Comparison of ENCODE assay signal across 1 cellular context in genomic region chr16:86374603-86375002, GRCh38.
A peak's percentile ranks its signal among the peaks of the same experiment; 100 is the strongest.
TF ChIP-seq lines count a peak whose summit lies in the region.

No MANE protein-coding gene starts in this region.

TF ChIP-seq in K562, 482 proteins besides CTCF, POLR2A, EP300 and RAD21 (continued from another document):
- TF ChIP-seq ARID3B (CRISPR knock-in tag; IDR thresholded peaks at IDR 0.05; ENCODE audit: borderline replicate concordance) (no peak), SP1 (CRISPR knock-in tag; IDR thresholded peaks at IDR 0.05) (no peak), RAD51 (IDR thresholded peaks at IDR 0.05; ENCODE audit: borderline replicate concordance, low read depth) (0 out of 2 replicates have a peak, but pooled peaks have one; percentile 17), CAMTA2 (CRISPR knock-in tag; conservative IDR thresholded peaks at IDR 0.05) (no peak), RFX1 (IDR thresholded peaks at IDR 0.05) (peak; percentile 32; the same call in 1 of the 2 replicates), HNRNPLL (IDR thresholded peaks at IDR 0.05; ENCODE audit: low read depth, low read length, poor library complexity, severe bottlenecking) (no peak), RBM17 (IDR thresholded peaks at IDR 0.05; ENCODE audit: borderline replicate concordance, low read depth, low read length) (no peak), HDAC2 (IDR thresholded peaks at IDR 0.05) (no peak), USF1 (CRISPR knock-in tag; IDR thresholded peaks at IDR 0.05) (0 out of 2 replicates have a peak, but pooled peaks have one; percentile 34), POLR2AphosphoS5 (IDR thresholded peaks at IDR 0.05; ENCODE audit: control insufficient read depth, insufficient read depth, low read depth, low read length) (no peak), ZNF239 (CRISPR knock-in tag; IDR thresholded peaks at IDR 0.05) (no peak), ZNF121 (CRISPR knock-in tag; conservative IDR thresholded peaks at IDR 0.05) (no peak), CBX3 (IDR thresholded peaks at IDR 0.05; ENCODE audit: borderline replicate concordance in 1 of 2, low read length in 2 of 2) (peak in 1 of 2 experiments; percentile 61; a peak in 1 of 3 replicates), ZSCAN29 (IDR thresholded peaks at IDR 0.05) (no peak)
- TF ChIP-seq, protein P1, sequence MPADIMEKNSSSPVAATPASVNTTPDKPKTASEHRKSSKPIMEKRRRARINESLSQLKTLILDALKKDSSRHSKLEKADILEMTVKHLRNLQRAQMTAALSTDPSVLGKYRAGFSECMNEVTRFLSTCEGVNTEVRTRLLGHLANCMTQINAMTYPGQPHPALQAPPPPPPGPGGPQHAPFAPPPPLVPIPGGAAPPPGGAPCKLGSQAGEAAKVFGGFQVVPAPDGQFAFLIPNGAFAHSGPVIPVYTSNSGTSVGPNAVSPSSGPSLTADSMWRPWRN (IDR thresholded peaks at IDR 0.05; ENCODE audit: low read depth) = no peak
- TF ChIP-seq, protein P2, sequence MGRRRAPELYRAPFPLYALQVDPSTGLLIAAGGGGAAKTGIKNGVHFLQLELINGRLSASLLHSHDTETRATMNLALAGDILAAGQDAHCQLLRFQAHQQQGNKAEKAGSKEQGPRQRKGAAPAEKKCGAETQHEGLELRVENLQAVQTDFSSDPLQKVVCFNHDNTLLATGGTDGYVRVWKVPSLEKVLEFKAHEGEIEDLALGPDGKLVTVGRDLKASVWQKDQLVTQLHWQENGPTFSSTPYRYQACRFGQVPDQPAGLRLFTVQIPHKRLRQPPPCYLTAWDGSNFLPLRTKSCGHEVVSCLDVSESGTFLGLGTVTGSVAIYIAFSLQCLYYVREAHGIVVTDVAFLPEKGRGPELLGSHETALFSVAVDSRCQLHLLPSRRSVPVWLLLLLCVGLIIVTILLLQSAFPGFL (CRISPR knock-in tag; IDR thresholded peaks at IDR 0.05) = no peak
- TF ChIP-seq, protein P3, sequence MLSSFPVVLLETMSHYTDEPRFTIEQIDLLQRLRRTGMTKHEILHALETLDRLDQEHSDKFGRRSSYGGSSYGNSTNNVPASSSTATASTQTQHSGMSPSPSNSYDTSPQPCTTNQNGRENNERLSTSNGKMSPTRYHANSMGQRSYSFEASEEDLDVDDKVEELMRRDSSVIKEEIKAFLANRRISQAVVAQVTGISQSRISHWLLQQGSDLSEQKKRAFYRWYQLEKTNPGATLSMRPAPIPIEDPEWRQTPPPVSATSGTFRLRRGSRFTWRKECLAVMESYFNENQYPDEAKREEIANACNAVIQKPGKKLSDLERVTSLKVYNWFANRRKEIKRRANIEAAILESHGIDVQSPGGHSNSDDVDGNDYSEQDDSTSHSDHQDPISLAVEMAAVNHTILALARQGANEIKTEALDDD (IDR thresholded peaks at IDR 0.05) = no peak
- TF ChIP-seq, protein P4, sequence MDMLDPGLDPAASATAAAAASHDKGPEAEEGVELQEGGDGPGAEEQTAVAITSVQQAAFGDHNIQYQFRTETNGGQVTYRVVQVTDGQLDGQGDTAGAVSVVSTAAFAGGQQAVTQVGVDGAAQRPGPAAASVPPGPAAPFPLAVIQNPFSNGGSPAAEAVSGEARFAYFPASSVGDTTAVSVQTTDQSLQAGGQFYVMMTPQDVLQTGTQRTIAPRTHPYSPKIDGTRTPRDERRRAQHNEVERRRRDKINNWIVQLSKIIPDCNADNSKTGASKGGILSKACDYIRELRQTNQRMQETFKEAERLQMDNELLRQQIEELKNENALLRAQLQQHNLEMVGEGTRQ (CRISPR knock-in tag; IDR thresholded peaks at IDR 0.05) = 0 out of 2 replicates have a peak, but pooled peaks have one; percentile 29
- TF ChIP-seq, protein P5, sequence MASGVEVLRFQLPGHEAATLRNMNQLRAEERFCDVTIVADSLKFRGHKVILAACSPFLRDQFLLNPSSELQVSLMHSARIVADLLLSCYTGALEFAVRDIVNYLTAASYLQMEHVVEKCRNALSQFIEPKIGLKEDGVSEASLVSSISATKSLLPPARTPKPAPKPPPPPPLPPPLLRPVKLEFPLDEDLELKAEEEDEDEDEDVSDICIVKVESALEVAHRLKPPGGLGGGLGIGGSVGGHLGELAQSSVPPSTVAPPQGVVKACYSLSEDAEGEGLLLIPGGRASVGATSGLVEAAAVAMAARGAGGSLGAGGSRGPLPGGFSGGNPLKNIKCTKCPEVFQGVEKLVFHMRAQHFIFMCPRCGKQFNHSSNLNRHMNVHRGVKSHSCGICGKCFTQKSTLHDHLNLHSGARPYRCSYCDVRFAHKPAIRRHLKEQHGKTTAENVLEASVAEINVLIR (CRISPR knock-in tag; IDR thresholded peaks at IDR 0.05) = no peak
